8 cellular contexts compared by ENCODE assay signal in genomic region chr4:118281611-118282442, GRCh38.
DNase-seq lines count a peak whose midpoint lies in the region; ATAC-seq and TF ChIP-seq lines count a peak whose summit lies in the region.

No MANE protein-coding gene starts in this region.

- H4K20me1 ChIP-seq in MM.1S (ENCODE audit: insufficient read depth, low read length) = 0 out of 2 replicates have a peak, but pooled peaks cover 5% of the 10 kb centered on the region

- TF ChIP-seq CTCF in RWPE2 (IDR thresholded peaks at IDR 0.05; ENCODE audit: poor library complexity, severe bottlenecking) (no peak), fibroblast of villous mesenchyme (IDR thresholded peaks at IDR 0.05; ENCODE audit: insufficient read depth, low read depth, low read length) (no peak), MM.1S (IDR thresholded peaks at IDR 0.05; ENCODE audit: low read length) (no peak)

- H3K79me2 ChIP-seq in MM.1S (ENCODE audit: low read length) = peaks cover 20% of the 10 kb centered on the region

- no peak overlapping the region for H3K4me2 ChIP-seq in MM.1S (ENCODE audit: low read depth, low read length)

- H3K27ac ChIP-seq in RWPE2 (ENCODE audit: poor library complexity, severe bottlenecking) = peak overlapping the region; percentile 82
- no peak overlapping the region; the same call in 1 of the 2 replicates for H3K27ac ChIP-seq in MM.1S (ENCODE audit: low read length)

- H3K4me3 ChIP-seq in RWPE2 (ENCODE audit: severe bottlenecking) = no peak overlapping the region
- no peak overlapping the region for H3K4me3 ChIP-seq in fibroblast of villous mesenchyme (ENCODE audit: low read depth, low read length)
- H3K4me3 ChIP-seq in MM.1S (ENCODE audit: low read length) = no peak overlapping the region

- H3F3A ChIP-seq in MM.1S (ENCODE audit: insufficient read depth, low read length) = peaks cover 70% of the 10 kb centered on the region

- H3K9me3 ChIP-seq in RWPE2 (ENCODE audit: severe bottlenecking) (no peaks in the 10 kb centered on the region), MM.1S (replicated peaks; ENCODE audit: insufficient read depth, low read length) (no peaks in the 10 kb centered on the region)

- peak; percentile 7 for ATAC-seq in RWPE2 (ENCODE audit: low read depth)
- no peak for ATAC-seq in GM21360 (IDR thresholded peaks at IDR 0.05; ENCODE audit: unreplicated experiment)
- ATAC-seq in HG02642 (IDR thresholded peaks at IDR 0.05; ENCODE audit: poor library complexity, unreplicated experiment) = no peak

- H2AFZ ChIP-seq in MM.1S (ENCODE audit: low read length) = no peak overlapping the region

- H3K4me1 ChIP-seq in RWPE2 (ENCODE audit: insufficient read depth, poor library complexity, severe bottlenecking) (peaks cover 29% of the 10 kb centered on the region), MM.1S (ENCODE audit: low read length) (peaks cover 19% of the 10 kb centered on the region)

- H3K9ac ChIP-seq in MM.1S (ENCODE audit: low read length) = no peak overlapping the region

- peaks cover 39% of the 10 kb centered on the region for H3K36me3 ChIP-seq in RWPE2 (ENCODE audit: low read depth)
- no peaks in the 10 kb centered on the region; the same call in none of the 2 replicates for H3K36me3 ChIP-seq in MM.1S (replicated peaks; ENCODE audit: insufficient read depth, low read length)

- H3K27me3 ChIP-seq in RWPE2 (ENCODE audit: insufficient read depth, poor library complexity, severe bottlenecking) = no peaks in the 10 kb centered on the region
- no peaks in the 10 kb centered on the region for H3K27me3 ChIP-seq in MM.1S (replicated peaks; ENCODE audit: insufficient read depth, low read length)

- peak; percentile 19 for DNase-seq in stimulated activated CD4-positive, alpha-beta T cell treated with anti-CD3 and anti-CD28 coated beads, Interleukin-4, amount 100 ng/mL, for 1 hour
- DNase-seq in stimulated activated CD4-positive, alpha-beta T cell treated with anti-CD3 and anti-CD28 coated beads, Interleukin-4, amount 100 ng/mL, for 24 hours = no peak
- DNase-seq in RWPE2 (ENCODE audit: low spot score) = no peak
- DNase-seq in fibroblast of villous mesenchyme (ENCODE audit: low read depth) = peak; percentile 26
- no peak for DNase-seq in SHP77 (lab: John Stamatoyannopoulos, UW)
- DNase-seq in MM.1S = no peak

- no peaks in the 10 kb centered on the region for H3K9me2 ChIP-seq in MM.1S (replicated peaks; ENCODE audit: insufficient read depth, low read length)

Comparison
In these comparisons a context has a peak if more than half of its experiments do, and no peak if none do; other contexts are left out.
1. DNase-seq: peak in stimulated activated CD4-positive, alpha-beta T cell treated with anti-CD3 and anti-CD28 coated beads, Interleukin-4, amount 100 ng/mL, for 1 hour (single experiment) and fibroblast of villous mesenchyme (single experiment); none in stimulated activated CD4-positive, alpha-beta T cell treated with anti-CD3 and anti-CD28 coated beads, Interleukin-4, amount 100 ng/mL, for 24 hours (single experiment), RWPE2 (single experiment), SHP77 (0 of 2) and MM.1S (single experiment).